Comparison of ENCODE assay signal across 1 cellular context in the genomic region with DNA sequence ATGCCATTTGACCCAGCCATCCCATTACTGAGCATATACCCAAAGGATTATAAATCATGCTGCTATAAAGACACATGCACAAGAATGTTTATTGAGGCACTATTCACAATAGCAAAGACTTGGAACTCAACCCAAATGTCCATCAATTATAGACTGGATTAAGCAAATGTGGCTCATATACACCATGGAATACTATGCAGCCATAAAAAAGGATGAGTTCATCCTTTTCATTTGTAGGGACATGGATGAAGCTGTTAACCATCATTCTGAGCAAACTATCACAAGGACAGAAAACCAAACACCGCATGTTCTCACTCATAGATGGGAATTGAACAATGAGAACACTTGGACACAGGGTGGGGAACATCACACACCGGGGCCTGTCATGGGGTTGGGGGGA.
A peak's percentile ranks its signal among the peaks of the same experiment; 100 is the strongest.
TF ChIP-seq lines count a peak whose summit lies in the region.

No MANE protein-coding gene starts in this region.

TF ChIP-seq in K562, 482 proteins besides CTCF, POLR2A, EP300 and RAD21:
- peak; percentile 96 for TF ChIP-seq ZNF146 (CRISPR knock-in tag; IDR thresholded peaks at IDR 0.05; ENCODE audit: unreplicated experiment)
- TF ChIP-seq RBM25 (IDR thresholded peaks at IDR 0.05; ENCODE audit: low read depth, low read length, severe bottlenecking), result peak; percentile 72
- TF ChIP-seq BCOR (IDR thresholded peaks at IDR 0.05), result peak; percentile 72
- TF ChIP-seq HDAC2 (IDR thresholded peaks at IDR 0.05), result peak; percentile 32; the same call in 1 of the 2 replicates
- peak in 1 of 2 experiments; percentile 39; a peak in 1 of 4 replicates for TF ChIP-seq KDM1A (IDR thresholded peaks at IDR 0.05)
